23 cellular contexts compared by ENCODE assay signal in the genomic region with DNA sequence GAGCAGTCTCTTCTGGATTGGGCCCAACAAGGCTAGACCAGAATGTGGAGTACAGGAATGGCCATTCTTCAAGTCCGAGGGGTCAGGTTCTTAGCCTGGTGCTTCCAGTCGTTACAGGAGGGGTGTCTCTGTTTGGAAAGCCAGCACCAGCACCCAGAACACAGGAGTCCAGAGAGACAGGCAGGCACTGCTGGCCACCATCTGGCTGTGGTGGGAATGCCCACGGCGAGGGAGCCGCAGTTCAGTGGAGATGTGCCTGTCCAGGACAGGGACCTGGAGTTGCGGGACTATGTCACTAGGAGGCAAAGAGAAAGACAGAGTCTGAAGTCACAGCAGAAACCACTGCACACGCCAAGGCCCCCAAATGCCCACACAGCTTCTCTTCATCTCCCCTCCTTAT. TPM values are rescaled to one million over a fixed set of nuclear protein-coding genes. Genes with fewer than 3 reads are reported as not detected.
DNase-seq lines count a peak whose midpoint lies in the region; ATAC-seq, FAIRE-seq and TF ChIP-seq lines count a peak whose summit lies in the region.
"Had no signal": no experiment of that assay in that cellular context is flagged by ENCODE, and none has a peak within 500 bp of the region (broad histone marks: within the 10 kb centered on the region; RNA-seq: fewer than 3 reads in every experiment).

No MANE protein-coding gene starts in this region.

- POLR2A ChIA-PET in HepG2 (lab: Yijun Ruan, JAX) (no interaction called here), Panc1 (lab: Charles Lee) (no interaction called here)

- no peaks in the 10 kb centered on the region for H3K4me1 Mint-ChIP-seq in endodermal cell
- H3K4me1 Mint-ChIP-seq: H9 had no signal

- no TSS peak for BruUV-seq in HepG2 (replicated peaks; lab: Mats Ljungman, UMichigan)
- BruUV-seq in Panc1 (replicated peaks; lab: Mats Ljungman, UMichigan) = no TSS peak

- WGBS in HepG2 (ENCODE audit: low lambda C conversion rate) = 45% methylated on average over 7 of the region's 7 CpGs
- 92% methylated on average over 6 of the region's 7 CpGs for WGBS in right lobe of liver (ENCODE audit: insufficient coverage, low coverage, low lambda C conversion rate, missing lambda C conversion rate)
- WGBS in endodermal cell (ENCODE audit: insufficient coverage in 1 of 2, insufficient read length in 1 of 2), 2 experiments = 95% methylated on average over 7 of the region's 7 CpGs; no CpG with 5 or more reads in 1 of the 2 experiments

- H3K27ac Mint-ChIP-seq in endodermal cell = no peak overlapping the region
- H3K27ac Mint-ChIP-seq: H9 had no signal

- no peaks in the 10 kb centered on the region for H3K9me3 ChIP-seq in HepG2 (ENCODE audit: low read length)
- no peaks in the 10 kb centered on the region for H3K9me3 ChIP-seq in right lobe of liver
- no peaks in the 10 kb centered on the region for H3K9me3 ChIP-seq in Panc1 (ENCODE audit: control insufficient read depth, insufficient read depth, low read depth, low read length)
- H3K9me3 ChIP-seq in endodermal cell (ENCODE audit: control insufficient read depth, low read length) = no peaks in the 10 kb centered on the region

- no peak for TF ChIP-seq POLR2A in HepG2 (IDR thresholded peaks at IDR 0.05; ENCODE audit: insufficient read depth in 1 of 2, low read depth in 2 of 2, low read length in 2 of 2)
- TF ChIP-seq POLR2A in right lobe of liver (IDR thresholded peaks at IDR 0.05) = no peak

- H3K27ac ChIP-seq in HepG2 (ENCODE audit: extremely low read length, insufficient read depth, low read length) = no peak overlapping the region
- no peak overlapping the region for H3K27ac ChIP-seq in right lobe of liver
- no peak overlapping the region for H3K27ac ChIP-seq in Panc1 (ENCODE audit: low read length)
- no peak overlapping the region for H3K27ac ChIP-seq in endodermal cell (ENCODE audit: low read depth, low read length)
- H3K27ac ChIP-seq: HL-60, KMS-11, PC-9, RWPE1 had no signal

- H3K36me3 ChIP-seq in HepG2 (replicated peaks in 1 of 2; ENCODE audit: control insufficient read depth in 1 of 2, insufficient read depth in 2 of 2, low read length in 2 of 2) (no peaks in the 10 kb centered on the region), right lobe of liver (no peaks in the 10 kb centered on the region), Panc1 (ENCODE audit: control insufficient read depth, insufficient read depth, low read length) (no peaks in the 10 kb centered on the region), endodermal cell (ENCODE audit: control insufficient read depth, insufficient read depth, low read length) (no peaks in the 10 kb centered on the region)

- no peak overlapping the region for H3K4me3 ChIP-seq in HepG2 (replicated peaks in 1 of 3; ENCODE audit: insufficient read depth in 1 of 3, low read depth in 2 of 3, low read length in 3 of 3)
- H3K4me3 ChIP-seq in right lobe of liver = no peak overlapping the region
- H3K4me3 ChIP-seq in Panc1 (ENCODE audit: low read depth in 2 of 2, low read length in 2 of 2) = no peak overlapping the region
- H3K4me3 ChIP-seq in endodermal cell (ENCODE audit: low read length) = no peak overlapping the region
- H3K4me3 ChIP-seq: GM12878, PC-9 had no signal

- H3K9ac ChIP-seq in HepG2 (ENCODE audit: insufficient read depth, low read depth, low read length) = no peak overlapping the region
- H3K9ac ChIP-seq in endodermal cell (ENCODE audit: extremely low read depth, low read length, poor library complexity, severe bottlenecking) = no peak overlapping the region
- H3K9ac ChIP-seq: KMS-11 had no signal

- H3K27me3 ChIP-seq in HepG2 (ENCODE audit: control insufficient read depth in 1 of 2, insufficient read depth in 2 of 2, low read length in 2 of 2) (peaks cover 2 to 18% of the 10 kb centered on the region in 2 experiments; a peak in 2 of 5 replicates), right lobe of liver (no peaks in the 10 kb centered on the region), Panc1 (ENCODE audit: control insufficient read depth, insufficient read depth, low read length) (no peaks in the 10 kb centered on the region), endodermal cell (ENCODE audit: control insufficient read depth, insufficient read depth, low read length, poor library complexity, severe bottlenecking) (no peaks in the 10 kb centered on the region)

- H3K36me3 Mint-ChIP-seq in endodermal cell (ENCODE audit: low read depth) = no peaks in the 10 kb centered on the region

- DNase-seq in HepG2 (ENCODE audit: low spot score) (no peak), right lobe of liver (no peak), Panc1 (ENCODE audit: low read depth, low spot score) (no peak), endodermal cell (no peak), A172 (ENCODE audit: low spot score) (no peak), NCI-H226 (no peak)
- DNase-seq in activated CD4-positive, alpha-beta T cell treated with anti-CD3 and anti-CD28 coated beads, Interleukin-2, amount 50 U/mL, for 48 hours = no peak
- DNase-seq: CD4-positive, CD25-positive, alpha-beta regulatory T cell; DND-41; H9; NCI-H1092 treated with DMSO at 0.1 percent for 48 hours; NCI-H1436 treated with DMSO at 0.1 percent for 48 hours; NCI-H2029; NCI-H345; NCI-H526 treated with DMSO at 0.1 percent for 48 hours; PC-9; SIG-M5 had no signal

- intact Hi-C loops in HepG2 (cut with micrococcal nuclease; ENCODE audit: unreplicated experiment) = no loop called here
- intact Hi-C loops in right lobe of liver (cut with DNase I) = no loop called here
- intact Hi-C loops in Panc1 (cut with micrococcal nuclease; ENCODE audit: unreplicated experiment) = no loop called here

- no peak for TF ChIP-seq EP300 in HepG2 (IDR thresholded peaks at IDR 0.05; ENCODE audit: low read depth in 2 of 2, low read length in 2 of 2)
- TF ChIP-seq EP300 in HepG2 (CRISPR knock-in tag; IDR thresholded peaks at IDR 0.05; ENCODE audit: borderline replicate concordance) = no peak

- H3K4me2 ChIP-seq in HepG2 (ENCODE audit: low read depth, low read length) = no peak overlapping the region
- H3K4me2 ChIP-seq: KMS-11, PC-9 had no signal

- CTCF ChIA-PET in HepG2 (lab: Yijun Ruan, JAX; ENCODE audit: low intra/inter-chr PET ratio, low total read pairs) (no interaction called here), Panc1 (lab: Charles Lee) (no interaction called here)

- H3K4me1 ChIP-seq in HepG2 (ENCODE audit: insufficient read depth, low read length) = no peaks in the 10 kb centered on the region
- H3K4me1 ChIP-seq in right lobe of liver = no peaks in the 10 kb centered on the region
- H3K4me1 ChIP-seq in Panc1 (ENCODE audit: control insufficient read depth, insufficient read depth, low read length) = no peaks in the 10 kb centered on the region
- H3K4me1 ChIP-seq in endodermal cell (ENCODE audit: control insufficient read depth, insufficient read depth, low read length) = no peaks in the 10 kb centered on the region

- no peak overlapping the region for H2AFZ ChIP-seq in HepG2 (ENCODE audit: low read length)
- H2AFZ ChIP-seq: PC-9 had no signal

- no peaks in the 10 kb centered on the region for H3K27me3 Mint-ChIP-seq in endodermal cell (ENCODE audit: insufficient read depth)
- H3K27me3 Mint-ChIP-seq: CD4-positive, CD25-positive, alpha-beta regulatory T cell had no signal

- no peaks in the 10 kb centered on the region for H3K79me2 ChIP-seq in HepG2 (ENCODE audit: insufficient read depth, low read length)

- no peaks in the 10 kb centered on the region for H3K9me3 Mint-ChIP-seq in endodermal cell
- H3K9me3 Mint-ChIP-seq: CD4-positive, CD25-positive, alpha-beta regulatory T cell; H9 had no signal

- H3K4me3 Mint-ChIP-seq in endodermal cell = no peak overlapping the region
- H3K4me3 Mint-ChIP-seq: H9 had no signal

- no peaks in the 10 kb centered on the region for H4K20me1 ChIP-seq in HepG2 (ENCODE audit: insufficient read depth, low read length)

- TF ChIP-seq RAD21 in HepG2 (CRISPR knock-in tag; IDR thresholded peaks at IDR 0.05) = no peak

- ATAC-seq in HepG2 = peak; percentile 85
- ATAC-seq in right lobe of liver = no peak
- ATAC-seq in Panc1 = peak; percentile 12; the same call in 1 of the 2 replicates
- ATAC-seq in GM18498 (IDR thresholded peaks at IDR 0.05; ENCODE audit: unreplicated experiment) = no peak
- ATAC-seq: GM12878, SK-N-SH treated with all-trans-retinoic acid at 6 μM for 48 hours had no signal

- in situ Hi-C loops in HepG2 (cut with HindIII; ENCODE audit: extremely low pct_ligation_motif_present, low pct_unique_long_range_greater_than_20kb) = no loop called here
- in situ Hi-C loops in Panc1 (cut with HindIII; ENCODE audit: low pct_unique_long_range_greater_than_20kb, low sequenced_read_pairs) = no loop called here

- no peak for FAIRE-seq in HepG2 (lab: Jason Lieb, UNC)
- FAIRE-seq: GM12878 had no signal

- TF ChIP-seq CTCF in HepG2 (CRISPR knock-in tag; IDR thresholded peaks at IDR 0.05) (no peak), right lobe of liver (IDR thresholded peaks at IDR 0.05) (no peak), Panc1 (IDR thresholded peaks at IDR 0.05) (no peak), endodermal cell (conservative IDR thresholded peaks at IDR 0.05) (peak; percentile 21)

RNA-seq across cellular contexts. Expression of a gene that starts 59.1 kb away (rescaled TPM):
- 0.36 TPM in 1 of 2 replicates, not detected in the other for total RNA-seq in HepG2 (2016; rRNA removed; fragmentation: Illumina TruSeq; extraction: Trizol)
- total RNA-seq in HepG2 (2016; cell fraction: cytosol; rRNA removed; fragmentation: Illumina TruSeq; extraction: Trizol; ENCODE audit: low read depth) = not detected in 2 replicates
- total RNA-seq in HepG2 (2016; cell fraction: insoluble cytoplasmic fraction; rRNA removed; fragmentation: Illumina TruSeq; extraction: Trizol) = 0.09 TPM in 1 of 2 replicates, not detected in the other
- 0.38 TPM in 1 of 2 replicates, not detected in the other for total RNA-seq in HepG2 (2016; cell fraction: membrane; rRNA removed; fragmentation: Illumina TruSeq; extraction: Trizol)
- total RNA-seq in HepG2 (2016; cell fraction: nucleus; rRNA removed; fragmentation: Illumina TruSeq; extraction: Trizol) = 0.34 TPM in 1 of 2 replicates, not detected in the other
- 0.15 and 0.21 TPM in 2 replicates for polyA plus RNA-seq in HepG2 (2011; rRNA removed)
- 0.21 TPM in 1 of 2 replicates, not detected in the other for polyA plus RNA-seq in HepG2 (2011; cell fraction: cytosol; rRNA removed)
- polyA plus RNA-seq in HepG2 (2011; cell fraction: nucleus; rRNA removed) = 0.12 TPM in 1 of 2 replicates, not detected in the other
- polyA plus RNA-seq in HepG2 (2012) = 0.13 and 0.25 TPM in 2 replicates
- polyA plus RNA-seq in HepG2 (2016; cell fraction: cytosol; fragmentation: Illumina TruSeq; extraction: Trizol; ENCODE audit: low read depth) = 0.28 TPM in 1 of 2 replicates, not detected in the other
- polyA plus RNA-seq in HepG2 (2016; cell fraction: insoluble cytoplasmic fraction; fragmentation: Illumina TruSeq; extraction: Trizol; ENCODE audit: low read depth) = not detected in 2 replicates
- polyA plus RNA-seq in HepG2 (2016; cell fraction: membrane; fragmentation: Illumina TruSeq; extraction: Trizol; ENCODE audit: low read depth) = 0.06 TPM in 1 of 2 replicates, not detected in the other
- polyA plus RNA-seq in HepG2 (2016; cell fraction: nucleus; fragmentation: Illumina TruSeq; extraction: Trizol; ENCODE audit: insufficient read depth, low read depth) = not detected in 2 replicates
- 0.16 and 246 TPM in 2 replicates for polyA minus RNA-seq in HepG2 (2011; rRNA and poly(A)+ RNA removed; ENCODE audit: low replicate concordance)
- not detected in 2 replicates for polyA minus RNA-seq in HepG2 (2011; cell fraction: cytosol; rRNA and poly(A)+ RNA removed)
- polyA minus RNA-seq in HepG2 (2011; cell fraction: nucleus; rRNA and poly(A)+ RNA removed) = 0.50 TPM in 1 of 2 replicates, not detected in the other
- 1 to 10 TPM in 1 of 6 experiments, under 1 TPM in 4, not detected in 1; 0.20 to 2.4 (median 0.43) TPM for total RNA-seq in right lobe of liver
- 1.7 TPM for total RNA-seq in Panc1 (2021; ENCODE audit: unreplicated experiment)
- polyA plus RNA-seq in Panc1 (2012; ENCODE audit: insufficient read length) = 0.73 TPM
- total RNA-seq in endodermal cell = 1 to 10 TPM; 4.8 to 7.7 TPM
- polyA plus RNA-seq in endodermal cell (2013, experiment 1 of 2) = 2.1 TPM
- polyA plus RNA-seq in endodermal cell (2013, experiment 2 of 2) = 2.0 TPM
- total RNA-seq in A172 (2014; rRNA removed; shearing (Covaris generic)) = 10.6 and 12.6 TPM in 2 replicates

Comparison
In these comparisons a context has a peak if more than half of its experiments do, and no peak if none do; other contexts are left out.
1. ATAC-seq: peak in HepG2 (single experiment) and Panc1 (single experiment); none in right lobe of liver (0 of 4) and GM18498 (single experiment).